ENCODE assay signal across 8 cellular contexts in the genomic region with DNA sequence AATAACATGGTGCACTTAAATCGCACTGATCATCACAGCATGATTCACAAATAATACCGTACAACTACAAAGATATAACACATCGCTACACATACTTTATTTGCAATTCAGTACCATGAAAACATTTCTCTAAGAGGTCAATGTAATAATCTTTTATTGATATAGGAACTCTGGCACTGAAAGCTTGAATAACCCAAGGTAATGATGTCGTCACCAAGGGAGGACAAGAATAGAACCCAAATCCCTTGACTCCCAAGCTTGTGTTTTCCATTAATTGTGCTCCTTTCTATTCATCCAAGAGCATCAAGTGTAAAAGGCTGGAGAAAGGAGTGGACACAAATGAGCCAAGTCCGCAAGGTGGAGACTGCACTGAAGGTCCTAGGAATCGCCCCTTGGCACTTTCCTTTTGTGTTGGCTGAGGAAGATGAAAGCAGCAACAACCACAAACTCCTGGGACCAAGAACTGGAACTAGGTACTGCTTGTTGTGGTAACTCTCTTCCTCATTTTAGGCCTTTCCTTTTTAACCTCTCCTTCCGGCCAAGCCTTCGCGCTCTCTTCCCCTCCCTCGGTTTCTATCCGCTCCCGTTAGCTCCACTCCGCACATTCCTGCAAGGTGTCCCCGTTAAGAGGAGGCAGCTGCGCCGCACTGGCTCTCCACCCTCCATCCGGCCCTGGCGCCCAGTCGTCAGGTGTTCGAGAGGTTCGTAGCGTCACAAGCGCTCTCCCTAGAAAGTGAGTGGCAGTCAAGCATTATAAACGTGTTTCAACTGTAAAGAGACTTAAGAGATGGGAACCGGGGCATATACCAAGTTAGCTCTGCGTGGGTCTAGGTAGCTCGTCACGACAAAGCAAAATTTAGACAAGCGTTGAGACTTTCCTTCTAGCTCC. TPM values are rescaled to one million over a fixed set of nuclear protein-coding genes. Genes with fewer than 3 reads are reported as not detected.
A peak's percentile ranks its signal among the peaks of the same experiment; 100 is the strongest.
DNase-seq lines count a peak whose midpoint lies in the region; ATAC-seq and TF ChIP-seq lines count a peak whose summit lies in the region.

No MANE protein-coding gene starts in this region.

- peak; percentile 43 for ATAC-seq in CD8-positive, alpha-beta T cell
- peak; percentile 29 for ATAC-seq in GM19025 (IDR thresholded peaks at IDR 0.05; ENCODE audit: low read depth, unreplicated experiment)
- ATAC-seq in HG03108 (IDR thresholded peaks at IDR 0.05; ENCODE audit: unreplicated experiment): peak; percentile 22

- H3K4me1 Mint-ChIP-seq in CD8-positive, alpha-beta T cell (ENCODE audit: low read depth): peaks cover 51% of the 10 kb centered on the region

- peak overlapping the region; percentile 99 for H3K27ac ChIP-seq in CD8-positive, alpha-beta T cell (ENCODE audit: low read depth, low read length)
- H3K27ac ChIP-seq in adrenal gland: peak overlapping the region; percentile 60 to 96 (median 95)
- H3K27ac ChIP-seq in sigmoid colon: peak overlapping the region; percentile 84 to 97 (median 92)

- peak in 2 of 7 experiments; percentile 8 to 72 for DNase-seq in CD8-positive, alpha-beta T cell
- peak; percentile 67 to 68 for DNase-seq in NOMO-1 (lab: John Stamatoyannopoulos, UW; ENCODE audit: unreplicated experiment in 2 of 2)
- DNase-seq in adrenal gland: peak in 6 of 7 donors; percentile 53 to 76 (median 64)
- peak in 37 of 51 donors; percentile 27 to 83 (median 54) for DNase-seq in hypothalamus (lab: John Stamatoyannopoulos, UW)
- DNase-seq in sigmoid colon: peak; percentile 77
- no peak for DNase-seq in activated CD4-positive, alpha-beta T cell treated with anti-CD3 and anti-CD28 coated beads, Interleukin-2, amount 50 U/mL, for 4 hours

- peak overlapping the region; percentile 100 for H3K27ac Mint-ChIP-seq in CD8-positive, alpha-beta T cell

- 13 to 16% (median 14%) methylated on average over 29 of the region's 29 CpGs for WGBS in adrenal gland, 4 donors
- WGBS in sigmoid colon, 2 donors: 11 to 13% methylated on average over 29 of the region's 29 CpGs

- peaks cover 15% of the 10 kb centered on the region for H3K36me3 Mint-ChIP-seq in CD8-positive, alpha-beta T cell

- peak overlapping the region; percentile 92 for H3K4me3 Mint-ChIP-seq in CD8-positive, alpha-beta T cell

- no peaks in the 10 kb centered on the region for H3K9me3 Mint-ChIP-seq in CD8-positive, alpha-beta T cell

- CTCF ChIA-PET in CD8-positive, alpha-beta T cell (lab: Charles Lee): interaction anchor here (0.8 to 11.0 kb wide), 18 partner anchors 10 to 755 kb away, joined by 3 to 157 read pairs (median 4); a partner anchor contains a TSS

- TF ChIP-seq EP300 in sigmoid colon (IDR thresholded peaks at IDR 0.05): no peak

- POLR2A ChIA-PET in CD8-positive, alpha-beta T cell (lab: Charles Lee): interaction anchor here (0.6 to 4.1 kb wide), 18 partner anchors 9 to 786 kb away, joined by 3 to 39 read pairs (median 4); a partner anchor contains a TSS

- TF ChIP-seq CTCF in CD8-positive, alpha-beta T cell (IDR thresholded peaks at IDR 0.05): no peak
- TF ChIP-seq CTCF in adrenal gland (IDR thresholded peaks at IDR 0.05): no peak
- TF ChIP-seq CTCF in sigmoid colon (IDR thresholded peaks at IDR 0.05): no peak

- intact Hi-C loops in CD8-positive, alpha-beta T cell (cut with DNase I, micrococcal nuclease): loop anchor here (1.0 to 10.0 kb wide), 14 partner anchors 114 to 1631 kb away; a partner anchor contains a TSS
- intact Hi-C loops in adrenal gland (cut with DNase I) (loop anchor here (5.0 to 10.0 kb wide), 2 partner anchors 129 to 132 kb away; no protein-coding TSS in a partner anchor), sigmoid colon (cut with DNase I) (loop anchor here (1.0 to 10.0 kb wide), 5 partner anchors 131 to 576 kb away; a partner anchor contains a TSS)

- H3K36me3 ChIP-seq in CD8-positive, alpha-beta T cell (ENCODE audit: insufficient read depth, low read length): no peaks in the 10 kb centered on the region
- H3K36me3 ChIP-seq in adrenal gland (replicated peaks in 1 of 2): no peaks in the 10 kb centered on the region
- no peaks in the 10 kb centered on the region for H3K36me3 ChIP-seq in sigmoid colon

- H3K27me3 ChIP-seq in CD8-positive, alpha-beta T cell (ENCODE audit: insufficient read depth, low read length): no peaks in the 10 kb centered on the region
- no peaks in the 10 kb centered on the region for H3K27me3 ChIP-seq in adrenal gland
- H3K27me3 ChIP-seq in sigmoid colon: no peaks in the 10 kb centered on the region

- H3K27me3 Mint-ChIP-seq in CD8-positive, alpha-beta T cell (ENCODE audit: low read depth): no peaks in the 10 kb centered on the region

- peak overlapping the region; percentile 99 for H3K4me3 ChIP-seq in CD8-positive, alpha-beta T cell (ENCODE audit: low read depth, low read length)
- H3K4me3 ChIP-seq in adrenal gland (peak overlapping the region in 3 of 4 donors; percentile 66 to 83 (median 72)), sigmoid colon (peak overlapping the region; percentile 72 to 91 (median 82))

- H3K4me1 ChIP-seq in CD8-positive, alpha-beta T cell (ENCODE audit: insufficient read depth, low read length): peaks cover 41% of the 10 kb centered on the region
- peaks cover 12 to 37% of the 10 kb centered on the region in 2 donors for H3K4me1 ChIP-seq in adrenal gland (replicated peaks in 1 of 2)
- H3K4me1 ChIP-seq in sigmoid colon: peaks cover 0 to 43% (median 39%) of the 10 kb centered on the region in 4 donors

- TF ChIP-seq POLR2A in adrenal gland (IDR thresholded peaks at IDR 0.05): no peak
- TF ChIP-seq POLR2A in sigmoid colon (IDR thresholded peaks at IDR 0.05): no peak

- H3K9me3 ChIP-seq in CD8-positive, alpha-beta T cell (ENCODE audit: low read length): no peaks in the 10 kb centered on the region
- H3K9me3 ChIP-seq in adrenal gland (replicated peaks in 1 of 3) (no peaks in the 10 kb centered on the region), sigmoid colon (no peaks in the 10 kb centered on the region)

RNA-seq across cellular contexts. Expression of a gene that starts 1.0 kb away (rescaled TPM):
- 10 to 100 TPM; 68.5 to 71.6 TPM for total RNA-seq in CD8-positive, alpha-beta T cell
- 10 to 100 TPM; 18.9 to 34.1 (median 20.1) TPM for total RNA-seq in adrenal gland
- 10 to 100 TPM in 1 of 3 donors, 1 to 10 TPM in 2; 4.0 to 32.3 (median 5.1) TPM for polyA plus RNA-seq in adrenal gland
- 10 to 100 TPM; 25.2 to 47.4 (median 38.9) TPM for total RNA-seq in sigmoid colon
- 10 to 100 TPM in 1 of 3 donors, 1 to 10 TPM in 2; 6.7 to 11.0 (median 7.8) TPM for polyA plus RNA-seq in sigmoid colon

Comparison
In these comparisons a context has a peak if more than half of its experiments do, and no peak if none do; other contexts are left out.
1. DNase-seq: peak in NOMO-1 (2 of 2), adrenal gland (6 of 7), hypothalamus (37 of 51) and sigmoid colon (single experiment); none in activated CD4-positive, alpha-beta T cell treated with anti-CD3 and anti-CD28 coated beads, Interleukin-2, amount 50 U/mL, for 4 hours (0 of 2).
2. Peak in every context shown above with its lines, with median percentiles within 50 percentile points of each other: ATAC-seq, H3K27ac ChIP-seq and H3K4me3 ChIP-seq.